In genomic region chr16:75062944-75063444, GRCh38 we compare ENCODE assay signal across 15 cellular contexts. TPM values are rescaled to one million over a fixed set of nuclear protein-coding genes. Genes with fewer than 3 reads are reported as not detected.
A peak's percentile ranks its signal among the peaks of the same experiment; 100 is the strongest.
DNase-seq lines count a peak whose midpoint lies in the region; ATAC-seq and TF ChIP-seq lines count a peak whose summit lies in the region.
"Had no signal": no experiment of that assay in that cellular context is flagged by ENCODE, and none has a peak within 500 bp of the region (broad histone marks: within the 10 kb centered on the region; RNA-seq: fewer than 3 reads in every experiment).

No MANE protein-coding gene starts in this region.

- H3K4me1 Mint-ChIP-seq in activated CD4-positive, alpha-beta T cell treated with anti-CD3 and anti-CD28 coated beads, Interleukin-2, amount 10 ng/mL, durations not matched to agents 24 days and 14 days = peaks cover 48% of the 10 kb centered on the region
- H3K4me1 Mint-ChIP-seq in T-helper 17 cell = peaks cover 22% of the 10 kb centered on the region

- H3K27me3 Mint-ChIP-seq in activated CD4-positive, alpha-beta T cell treated with anti-CD3 and anti-CD28 coated beads, Interleukin-2, amount 10 ng/mL, durations not matched to agents 24 days and 14 days = no peaks in the 10 kb centered on the region
- H3K27me3 Mint-ChIP-seq in T-helper 17 cell = no peaks in the 10 kb centered on the region

- peak overlapping the region; percentile 0 to 21 for H3K9ac ChIP-seq in stomach smooth muscle (ENCODE audit: low read length in 2 of 2)

- no peak for DNase-seq in activated CD4-positive, alpha-beta T cell treated with anti-CD3 and anti-CD28 coated beads, Interleukin-2, amount 10 ng/mL, durations not matched to agents 24 days and 14 days
- no peak for DNase-seq in activated CD4-positive, alpha-beta T cell treated with anti-CD3 and anti-CD28 coated beads for 4 hours
- DNase-seq in T-helper 17 cell (no peak), right lobe of liver (no peak), prostate gland (ENCODE audit: low spot score) (no peak), occipital lobe (lab: John Stamatoyannopoulos, UW) (no peak)
- DNase-seq in activated CD8-positive, alpha-beta memory T cell treated with anti-CD3 and anti-CD28 coated beads, Interleukin-2, amount 50 U/mL, for 4 hours = no peak
- DNase-seq: kidney; NCI-H2081; NCI-H82; SHP77; stimulated activated CD4-positive, alpha-beta T cell treated with anti-CD3 and anti-CD28 coated beads, Interleukin-12 subunit alpha, Interleukin-12 subunit beta, amount 100 ng/mL, for 4 hours; tibial artery had no signal

- TF ChIP-seq CTCF in right lobe of liver (IDR thresholded peaks at IDR 0.05) = no peak
- no peak for TF ChIP-seq CTCF in prostate gland (IDR thresholded peaks at IDR 0.05)

- no peak for TF ChIP-seq POLR2A in right lobe of liver (IDR thresholded peaks at IDR 0.05)
- TF ChIP-seq POLR2A in prostate gland (IDR thresholded peaks at IDR 0.05) = no peak

- H3K4me3 ChIP-seq in right lobe of liver (no peak overlapping the region), stomach smooth muscle (ENCODE audit: low read length in 2 of 2) (peak overlapping the region; percentile 3 to 18), prostate gland (no peak overlapping the region)
- H3K4me3 ChIP-seq: tibial artery had no signal

- H3K36me3 Mint-ChIP-seq in activated CD4-positive, alpha-beta T cell treated with anti-CD3 and anti-CD28 coated beads, Interleukin-2, amount 10 ng/mL, durations not matched to agents 24 days and 14 days (ENCODE audit: low read depth) = peaks cover 10% of the 10 kb centered on the region
- no peaks in the 10 kb centered on the region for H3K36me3 Mint-ChIP-seq in T-helper 17 cell (ENCODE audit: low read depth)

- peak overlapping the region in 2 of 3 donors; percentile 23 to 35 for H3K27ac ChIP-seq in right lobe of liver
- H3K27ac ChIP-seq in stomach smooth muscle (ENCODE audit: low read length) = peak overlapping the region; percentile 91
- H3K27ac ChIP-seq in prostate gland = no peak overlapping the region
- H3K27ac ChIP-seq: tibial artery had no signal

- intact Hi-C loops in activated CD4-positive, alpha-beta T cell treated with anti-CD3 and anti-CD28 coated beads, Interleukin-2, amount 10 ng/mL, durations not matched to agents 24 days and 14 days (cut with micrococcal nuclease) = no loop called here
- intact Hi-C loops in right lobe of liver (cut with DNase I) (no loop called here), prostate gland (cut with DNase I) (no loop called here)

- peak overlapping the region; percentile 21 for H3K4me3 Mint-ChIP-seq in activated CD4-positive, alpha-beta T cell treated with anti-CD3 and anti-CD28 coated beads, Interleukin-2, amount 10 ng/mL, durations not matched to agents 24 days and 14 days
- peak overlapping the region; percentile 41 for H3K4me3 Mint-ChIP-seq in T-helper 17 cell

- ATAC-seq in T-helper 17 cell (peak; percentile 16), right lobe of liver (peak in 1 of 4 donors; percentile 20)

- WGBS in right lobe of liver (ENCODE audit: insufficient coverage, low coverage, low lambda C conversion rate, missing lambda C conversion rate) = 38% methylated on average over 1 of the region's 9 CpGs
- WGBS in prostate gland = 90% methylated on average over 9 of the region's 9 CpGs

- peak overlapping the region; percentile 64 for H3K27ac Mint-ChIP-seq in activated CD4-positive, alpha-beta T cell treated with anti-CD3 and anti-CD28 coated beads, Interleukin-2, amount 10 ng/mL, durations not matched to agents 24 days and 14 days
- peak overlapping the region; percentile 85 for H3K27ac Mint-ChIP-seq in T-helper 17 cell

- no peaks in the 10 kb centered on the region for H3K9me3 Mint-ChIP-seq in activated CD4-positive, alpha-beta T cell treated with anti-CD3 and anti-CD28 coated beads, Interleukin-2, amount 10 ng/mL, durations not matched to agents 24 days and 14 days

- no peaks in the 10 kb centered on the region for H3K36me3 ChIP-seq in right lobe of liver
- no peaks in the 10 kb centered on the region for H3K36me3 ChIP-seq in stomach smooth muscle (ENCODE audit: control insufficient read depth in 2 of 2, insufficient read depth in 2 of 2, low read length in 2 of 2)
- no peaks in the 10 kb centered on the region for H3K36me3 ChIP-seq in prostate gland
- H3K36me3 ChIP-seq: tibial artery had no signal

- H3K9me3 ChIP-seq in T-helper 17 cell (ENCODE audit: control insufficient read depth, low read length, poor library complexity, severe bottlenecking) = no peaks in the 10 kb centered on the region
- no peaks in the 10 kb centered on the region for H3K9me3 ChIP-seq in right lobe of liver
- H3K9me3 ChIP-seq in stomach smooth muscle (ENCODE audit: control insufficient read depth in 2 of 2, low read length in 2 of 2) = peaks cover 0 to 2% of the 10 kb centered on the region in 2 donors
- no peaks in the 10 kb centered on the region for H3K9me3 ChIP-seq in prostate gland
- H3K9me3 ChIP-seq: tibial artery had no signal

- H3K27me3 ChIP-seq in right lobe of liver = no peaks in the 10 kb centered on the region
- H3K27me3 ChIP-seq in stomach smooth muscle (ENCODE audit: control insufficient read depth in 1 of 2, insufficient read depth in 2 of 2, low read length in 2 of 2) = no peaks in the 10 kb centered on the region
- no peaks in the 10 kb centered on the region for H3K27me3 ChIP-seq in prostate gland (replicated peaks; ENCODE audit: insufficient read depth)
- H3K27me3 ChIP-seq: tibial artery had no signal

- H3K4me1 ChIP-seq in right lobe of liver = peaks cover 0 to 38% (median 10%) of the 10 kb centered on the region in 4 donors
- peaks cover 42% of the 10 kb centered on the region for H3K4me1 ChIP-seq in stomach smooth muscle (ENCODE audit: control insufficient read depth, insufficient read depth, low read length)
- H3K4me1 ChIP-seq in prostate gland (replicated peaks) = peaks cover 7% of the 10 kb centered on the region

RNA-seq across cellular contexts. Expression of gene LDHD, which starts 53.6 kb away (rescaled TPM):
- total RNA-seq in activated CD4-positive, alpha-beta T cell treated with anti-CD3 and anti-CD28 coated beads, Interleukin-2, amount 10 ng/mL, durations not matched to agents 24 days and 14 days = 0.09 and 0.24 TPM in 2 replicates
- total RNA-seq in T-helper 17 cell (under 1 TPM in 1 of 2 donors, not detected in 1; 0.62 TPM), right lobe of liver (10 to 100 TPM; 62.9 to 98.5 (median 90.2) TPM), prostate gland (10 to 100 TPM; 26.6 to 55.3 TPM), occipital lobe (0.31 TPM)
- total RNA-seq: activated CD8-positive, alpha-beta memory T cell treated with anti-CD3 and anti-CD28 coated beads for 36 hours had no signal

Comparison
In these comparisons a context has a peak if more than half of its experiments do, and no peak if none do; other contexts are left out.
1. H3K27ac ChIP-seq: peak in right lobe of liver (2 of 3) and stomach smooth muscle (single experiment); none in prostate gland (0 of 2).
2. H3K4me3 ChIP-seq: peak in stomach smooth muscle (2 of 2); none in right lobe of liver (0 of 3) and prostate gland (0 of 2).
3. RNA of gene LDHD, which starts 53.6 kb away (total RNA-seq): 62.9 to 98.5 TPM in right lobe of liver and 26.6 to 55.3 TPM in prostate gland; 0.62 TPM in T-helper 17 cell, 0.31 TPM in occipital lobe (single experiment) and 0.09 to 0.24 TPM in activated CD4-positive, alpha-beta T cell treated with anti-CD3 and anti-CD28 coated beads, Interleukin-2, amount 10 ng/mL, durations not matched to agents 24 days and 14 days; every median in the first group is over 10 times any median in the second.